ENCODE assay signal across 16 cellular contexts in the genomic region with DNA sequence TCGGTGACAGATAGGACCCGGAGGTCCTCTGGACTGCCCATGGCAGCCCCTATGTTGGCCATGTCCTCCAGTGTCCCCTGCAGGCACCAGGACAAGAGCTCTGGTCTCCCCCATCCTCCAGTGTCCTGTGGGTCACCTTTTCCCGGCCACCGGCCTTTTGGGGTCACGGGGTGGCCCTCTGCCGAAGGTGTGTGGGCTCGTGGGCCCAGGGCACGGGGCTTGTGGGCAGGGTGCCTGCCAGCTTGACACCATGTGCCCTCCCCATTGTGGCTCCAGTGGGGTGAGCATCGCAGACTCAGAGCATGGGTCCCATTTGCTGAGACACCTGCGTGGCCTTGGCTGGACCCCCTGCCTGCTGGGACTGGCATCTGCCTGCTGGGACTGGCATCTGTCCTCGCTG. TPM values are rescaled to one million over a fixed set of nuclear protein-coding genes. Genes with fewer than 3 reads are reported as not detected.
A peak's percentile ranks its signal among the peaks of the same experiment; 100 is the strongest.
DNase-seq lines count a peak whose midpoint lies in the region; ATAC-seq, FAIRE-seq and TF ChIP-seq lines count a peak whose summit lies in the region.
"Had no signal": no experiment of that assay in that cellular context is flagged by ENCODE, and none has a peak within 500 bp of the region (broad histone marks: within the 10 kb centered on the region; RNA-seq: fewer than 3 reads in every experiment).

No MANE protein-coding gene starts in this region.

- POLR2A ChIA-PET in K562 (lab: Yijun Ruan, JAX): interaction anchor here (1.2 kb wide), 1 partner anchor 14 kb away, joined by 4 read pairs; no protein-coding TSS in a partner anchor

- H3K36me3 ChIP-seq in BLaER1: peaks cover 72% of the 10 kb centered on the region
- H3K36me3 ChIP-seq in BLaER1 treated with 17β-estradiol and CSF1 and Interleukin-3, amounts not matched to agents 10 nM and 100 nM: peaks cover 13 to 60% (median 46%) of the 10 kb centered on the region in 11 experiments; a peak in 20 of 22 replicates
- peaks cover 97% of the 10 kb centered on the region; the same call in 2 of the 3 replicates for H3K36me3 ChIP-seq in K562 (ENCODE audit: control insufficient read depth, insufficient read depth, low read length)

- CTCF ChIA-PET in K562 (lab: Yijun Ruan, JAX; ENCODE audit: low intra/inter-chr PET ratio): no interaction called here

- FAIRE-seq in K562 (lab: Jason Lieb, UNC): no peak
- FAIRE-seq: D721Med, G401.6, GM12892, H54 had no signal

- H3K4me2 ChIP-seq in BLaER1: peak overlapping the region; percentile 48
- H3K4me2 ChIP-seq in BLaER1 treated with 17β-estradiol and CSF1 and Interleukin-3, amounts not matched to agents 10 nM and 100 nM: peak overlapping the region in 9 of 11 experiments; percentile 8 to 59 (median 32); a peak in 14 of 22 replicates
- no peak overlapping the region for H3K4me2 ChIP-seq in K562 (ENCODE audit: insufficient read depth, low read length)

- no peak for ATAC-seq in K562

- H4K20me1 ChIP-seq in BLaER1 (peaks cover 100% of the 10 kb centered on the region), K562 (replicated peaks; ENCODE audit: control insufficient read depth, insufficient read depth, low read length) (peaks cover 75% of the 10 kb centered on the region)
- H4K20me1 ChIP-seq in BLaER1 treated with 17β-estradiol and CSF1 and Interleukin-3, amounts not matched to agents 10 nM and 100 nM: peaks cover 96 to 100% (median 98%) of the 10 kb centered on the region in 11 experiments

- H3K79me2 ChIP-seq in K562 (ENCODE audit: control insufficient read depth, insufficient read depth, low read length): peaks cover 99% of the 10 kb centered on the region

- H3K9me1 ChIP-seq in K562 (ENCODE audit: control insufficient read depth, insufficient read depth, low read length): peaks cover 11% of the 10 kb centered on the region

- H3K27ac ChIP-seq in BLaER1: peak overlapping the region; percentile 20; the same call in 1 of the 2 replicates
- H3K27ac ChIP-seq in BLaER1 treated with 17β-estradiol and CSF1 and Interleukin-3, amounts not matched to agents 10 nM and 100 nM: no peak overlapping the region; a peak in 1 of 22 replicates
- no peak overlapping the region; the same call in 2 of the 3 replicates for H3K27ac ChIP-seq in K562 (ENCODE audit: extremely low read depth, low read depth, low read length)

- no peak for TF ChIP-seq POLR2A in K562 (conservative IDR thresholded peaks at IDR 0.05)

- H3K27me3 ChIP-seq in BLaER1 (no peaks in the 10 kb centered on the region), K562 (ENCODE audit: control insufficient read depth in 2 of 2, insufficient read depth in 2 of 2, low read length in 2 of 2) (no peaks in the 10 kb centered on the region)
- no peaks in the 10 kb centered on the region for H3K27me3 ChIP-seq in BLaER1 treated with 17β-estradiol and CSF1 and Interleukin-3, amounts not matched to agents 10 nM and 100 nM

- no peak for TF ChIP-seq RAD21 in K562 (CRISPR knock-in tag; conservative IDR thresholded peaks at IDR 0.05 in 1 of 2, IDR thresholded peaks at IDR 0.05 in 1 of 2)

- H3K4me3 ChIP-seq in BLaER1: no peak overlapping the region
- H3K4me3 ChIP-seq in BLaER1 treated with 17β-estradiol and CSF1 and Interleukin-3, amounts not matched to agents 10 nM and 100 nM: no peak overlapping the region
- H3K4me3 ChIP-seq in K562: no peak overlapping the region
- H3K4me3 ChIP-seq: HAP-1 had no signal

- intact Hi-C loops in K562 (cut with micrococcal nuclease): no loop called here

- H3K9me3 ChIP-seq in BLaER1 (peaks cover 14% of the 10 kb centered on the region), K562 (replicated peaks; ENCODE audit: control insufficient read depth, insufficient read depth, low read depth, low read length) (peaks cover 5% of the 10 kb centered on the region; the same call in 1 of the 2 replicates)
- peaks cover 12 to 18% (median 14%) of the 10 kb centered on the region in 11 experiments; a peak in 21 of 22 replicates for H3K9me3 ChIP-seq in BLaER1 treated with 17β-estradiol and CSF1 and Interleukin-3, amounts not matched to agents 10 nM and 100 nM (replicated peaks in 1 of 11)

- 88% methylated on average over 11 of the region's 11 CpGs for WGBS in K562 (ENCODE audit: insufficient coverage, low coverage, missing lambda C conversion rate)

- DNase-seq in K562 (ENCODE audit: extremely low read depth in 1 of 4, low spot score in 3 of 4) (no peak), RKO (ENCODE audit: low spot score) (no peak)
- no peak for DNase-seq in central memory CD4-positive, alpha-beta T cell
- no peak for DNase-seq in stimulated activated CD4-positive, alpha-beta T cell treated with anti-CD3 and anti-CD28 coated beads, Interleukin-4, amount 100 ng/mL, for 1 hour
- DNase-seq: CD4-positive, alpha-beta T cell; CD8-positive, alpha-beta memory T cell; DMS153; DND-41; GOT3 had no signal

- H3K4me1 ChIP-seq in BLaER1 (peaks cover 91% of the 10 kb centered on the region), K562 (replicated peaks in 1 of 2; ENCODE audit: control insufficient read depth in 2 of 2, insufficient read depth in 2 of 2, low read length in 2 of 2) (peaks cover 4 to 77% of the 10 kb centered on the region in 2 experiments; a peak in 2 of 5 replicates)
- peaks cover 22 to 87% (median 69%) of the 10 kb centered on the region in 10 experiments for H3K4me1 ChIP-seq in BLaER1 treated with 17β-estradiol and CSF1 and Interleukin-3, amounts not matched to agents 10 nM and 100 nM
- H3K4me1 ChIP-seq: HAP-1 had no signal

- H3K9ac ChIP-seq in BLaER1 (no peak overlapping the region), K562 (ENCODE audit: insufficient read depth in 1 of 2, low read depth in 2 of 2, low read length in 2 of 2) (peak overlapping the region in 1 of 2 experiments; percentile 26; a peak in 1 of 4 replicates)
- H3K9ac ChIP-seq in BLaER1 treated with 17β-estradiol and CSF1 and Interleukin-3, amounts not matched to agents 10 nM and 100 nM: peak overlapping the region in 2 of 11 experiments; percentile 35 to 44; a peak in 3 of 22 replicates

- TF ChIP-seq EP300 in K562 (IDR thresholded peaks at IDR 0.05; ENCODE audit: low read length): no peak

- in situ Hi-C loops in K562 (cut with MboI): no loop called here

- no peak for TF ChIP-seq CTCF in K562 (IDR thresholded peaks at IDR 0.05 in 2 of 3, conservative IDR thresholded peaks at IDR 0.05 in 1 of 3; ENCODE audit: insufficient read depth in 2 of 3, low read depth in 1 of 3, low read length in 3 of 3)

- no TSS peak for BruUV-seq in K562 (replicated peaks; lab: Mats Ljungman, UMichigan)

- no peak overlapping the region for H2AFZ ChIP-seq in K562 (ENCODE audit: low read depth, low read length)

TF ChIP-seq in K562, 482 proteins besides CTCF, POLR2A, EP300 and RAD21 (continues in another document):
- TF ChIP-seq FOXM1 (IDR thresholded peaks at IDR 0.05; ENCODE audit: low read depth): no peak
- TF ChIP-seq FOXM1 (CRISPR knock-in tag; IDR thresholded peaks at IDR 0.05; ENCODE audit: low read depth): no peak
- peak; percentile 45; the same call in 1 of the 2 replicates for TF ChIP-seq POLR2G (IDR thresholded peaks at IDR 0.05; ENCODE audit: low read depth, low read length)
- no peak for TF ChIP-seq DDX20 (tag; IDR thresholded peaks at IDR 0.05; ENCODE audit: low read depth)
- no peak for TF ChIP-seq PHF21A (IDR thresholded peaks at IDR 0.05; ENCODE audit: borderline replicate concordance, low read depth)
- TF ChIP-seq SREBF2 (CRISPR knock-in tag; IDR thresholded peaks at IDR 0.05): no peak
- peak; percentile 32 for TF ChIP-seq RBM22 (IDR thresholded peaks at IDR 0.05; ENCODE audit: low read depth, low read length, poor library complexity, severe bottlenecking)

RNA-seq across cellular contexts. Expression of gene GSE1, which starts 18.1 kb away (rescaled TPM):
- total RNA-seq in K562 (2011; cell fraction: chromatin; rRNA removed; ENCODE audit: low replicate concordance): 692 and 1,066 TPM in 2 replicates
- total RNA-seq in K562 (2011; cell fraction: nucleolus; rRNA removed): 409 and 435 TPM in 2 replicates
- total RNA-seq in K562 (2011; cell fraction: nucleoplasm; rRNA removed): 438 and 467 TPM in 2 replicates
- total RNA-seq in K562 (2014; rRNA removed): 89.1 and 104 TPM in 2 replicates
- total RNA-seq in K562 (2014; rRNA removed; fragmentation: Illumina TruSeq; extraction: Trizol): 40.9 and 41.8 TPM in 2 replicates
- total RNA-seq in K562 (2015; rRNA removed; fragmentation: Illumina TruSeq; extraction: Trizol): 57.9 and 60.6 TPM in 2 replicates
- total RNA-seq in K562 (2021): 208 and 244 TPM in 2 replicates
- polyA plus RNA-seq in K562 (2011; rRNA removed): 54.2 and 64.0 TPM in 2 replicates
- polyA plus RNA-seq in K562 (2011; cell fraction: cytosol; rRNA removed): 54.1 and 55.3 TPM in 2 replicates
- polyA plus RNA-seq in K562 (2011; cell fraction: nucleus; rRNA removed): 210 and 277 TPM in 2 replicates
- 113 and 125 TPM in 2 replicates for polyA plus RNA-seq in K562 (2012)
- polyA plus RNA-seq in K562 (2014; fragmentation: Illumina TruSeq; extraction: Trizol): 116 and 138 TPM in 2 replicates
- 10 to 100 TPM; 12.2 to 15.8 TPM for polyA plus RNA-seq in K562 (2014; fragmentation: Nextera tagmentation; extraction: Ambion mirVana)
- polyA plus RNA-seq in K562 (2014; rRNA removed): 101 and 116 TPM in 2 replicates
- polyA minus RNA-seq in K562 (2011; rRNA and poly(A)+ RNA removed): 61.1 and 68.8 TPM in 2 replicates
- polyA minus RNA-seq in K562 (2011; cell fraction: cytosol; rRNA and poly(A)+ RNA removed): 106 and 121 TPM in 2 replicates
- 117 and 133 TPM in 2 replicates for polyA minus RNA-seq in K562 (2011; cell fraction: nucleus; rRNA and poly(A)+ RNA removed)

RNA-seq across cellular contexts. Expression of gene GINS2, which starts 57.5 kb away (rescaled TPM):
- total RNA-seq in K562 (2011; cell fraction: chromatin; rRNA removed; ENCODE audit: low replicate concordance): 24.8 and 32.7 TPM in 2 replicates
- total RNA-seq in K562 (2011; cell fraction: nucleolus; rRNA removed): 24.2 and 24.5 TPM in 2 replicates
- total RNA-seq in K562 (2011; cell fraction: nucleoplasm; rRNA removed): 23.2 and 33.3 TPM in 2 replicates
- total RNA-seq in K562 (2014; rRNA removed) (42.0 and 44.2 TPM in 2 replicates), K562 (2014; rRNA removed; fragmentation: Illumina TruSeq; extraction: Trizol) (43.8 and 47.3 TPM in 2 replicates), K562 (2015; rRNA removed; fragmentation: Illumina TruSeq; extraction: Trizol) (39.4 and 40.4 TPM in 2 replicates), K562 (2021) (57.5 and 61.6 TPM in 2 replicates)
- polyA plus RNA-seq in K562 (2011; rRNA removed) (38.4 and 44.6 TPM in 2 replicates), K562 (2014; fragmentation: Illumina TruSeq; extraction: Trizol) (41.4 and 49.8 TPM in 2 replicates), K562 (2014; fragmentation: Nextera tagmentation; extraction: Ambion mirVana) (10 to 100 TPM; 61.3 to 76.2 TPM), K562 (2014; rRNA removed) (42.3 and 42.9 TPM in 2 replicates)
- 27.8 and 34.2 TPM in 2 replicates for polyA plus RNA-seq in K562 (2011; cell fraction: cytosol; rRNA removed)
- polyA plus RNA-seq in K562 (2011; cell fraction: nucleus; rRNA removed): 15.7 and 20.5 TPM in 2 replicates
- 26.1 and 33.8 TPM in 2 replicates for polyA plus RNA-seq in K562 (2012)
- polyA minus RNA-seq in K562 (2011; rRNA and poly(A)+ RNA removed): 25.6 and 28.3 TPM in 2 replicates
- 13.6 and 17.8 TPM in 2 replicates for polyA minus RNA-seq in K562 (2011; cell fraction: cytosol; rRNA and poly(A)+ RNA removed)
- 10.2 and 13.2 TPM in 2 replicates for polyA minus RNA-seq in K562 (2011; cell fraction: nucleus; rRNA and poly(A)+ RNA removed)
